9 cellular contexts compared by ENCODE assay signal in genomic region chr14:22849212-22849819, GRCh38. TPM values are rescaled to one million over a fixed set of nuclear protein-coding genes. Genes with fewer than 3 reads are reported as not detected.
DNase-seq lines count a peak whose midpoint lies in the region; ATAC-seq and TF ChIP-seq lines count a peak whose summit lies in the region.
"Had no signal": no experiment of that assay in that cellular context is flagged by ENCODE, and none has a peak within 500 bp of the region (broad histone marks: within the 10 kb centered on the region; RNA-seq: fewer than 3 reads in every experiment).

No MANE protein-coding gene starts in this region.

- DNase-seq in Peyer's patch = peak in 1 of 3 donors; percentile 65
- DNase-seq in mesendoderm = no peak
- DNase-seq in thyroid gland = peak in 1 of 2 donors; percentile 17
- no peak for DNase-seq in GM19238 (ENCODE audit: insufficient read length, low spot score)
- DNase-seq in activated CD4-positive, CD25-positive, alpha-beta regulatory T cell treated with anti-CD3 and anti-CD28 coated beads, Interleukin-2, amount 50 U/mL, for 72 hours = no peak
- no peak for DNase-seq in HuH-7 (ENCODE audit: low spot score)

- intact Hi-C loops in thyroid gland (cut with DNase I) = loop anchor here (10.0 kb wide), 1 partner anchor 195 kb away; no protein-coding TSS in a partner anchor

- H3K4ac ChIP-seq in mesendoderm (ENCODE audit: low read depth, low read length) = no peak overlapping the region

- H2BK120ac ChIP-seq in mesendoderm (ENCODE audit: low read depth, low read length) = no peak overlapping the region

- ATAC-seq in GM18505 (IDR thresholded peaks at IDR 0.05; ENCODE audit: unreplicated experiment) = no peak

- H3K36me3 ChIP-seq in Peyer's patch (peaks cover 0 to 23% (median 0%) of the 10 kb centered on the region in 3 donors), esophagus (ENCODE audit: control insufficient read depth in 2 of 2, insufficient read depth in 2 of 2, low read length in 1 of 2) (peaks cover 6 to 27% of the 10 kb centered on the region in 2 donors), mesendoderm (ENCODE audit: control insufficient read depth, insufficient read depth, low read length) (peaks cover 11% of the 10 kb centered on the region), thyroid gland (peaks cover 23 to 27% of the 10 kb centered on the region in 2 donors)

- H4K5ac ChIP-seq in mesendoderm (ENCODE audit: low read length) = no peak overlapping the region

- H3K4me1 ChIP-seq in Peyer's patch = peaks cover 0 to 63% (median 7%) of the 10 kb centered on the region in 4 donors
- peaks cover 13 to 41% of the 10 kb centered on the region in 2 donors for H3K4me1 ChIP-seq in esophagus (ENCODE audit: control insufficient read depth in 2 of 2, insufficient read depth in 2 of 2, low read length in 1 of 2)
- H3K4me1 ChIP-seq in mesendoderm (ENCODE audit: control insufficient read depth, low read depth, low read length) = peaks cover 2% of the 10 kb centered on the region
- peaks cover 0 to 49% of the 10 kb centered on the region in 2 donors for H3K4me1 ChIP-seq in thyroid gland

- no peaks in the 10 kb centered on the region for H3K9me3 ChIP-seq in Peyer's patch
- H3K9me3 ChIP-seq in esophagus (ENCODE audit: control insufficient read depth in 2 of 2, insufficient read depth in 1 of 2, low read depth in 1 of 2, low read length in 1 of 2) = no peaks in the 10 kb centered on the region
- H3K9me3 ChIP-seq in thyroid gland = no peaks in the 10 kb centered on the region

- WGBS in esophagus, 2 donors = 33 to 59% methylated on average over 17 to 19 of the region's 19 CpGs
- WGBS in mesendoderm (ENCODE audit: extremely low coverage, insufficient coverage, low lambda C conversion rate) = no CpG with 5 or more reads among the region's 19 CpGs
- WGBS in thyroid gland, 2 donors = 64 to 71% methylated on average over 16 to 17 of the region's 19 CpGs

- peak overlapping the region; percentile 43 for H3K56ac ChIP-seq in mesendoderm (ENCODE audit: low read length)

- H4K8ac ChIP-seq in mesendoderm (ENCODE audit: low read depth, low read length) = no peak overlapping the region

- no peak overlapping the region for H3K18ac ChIP-seq in mesendoderm (ENCODE audit: low read length)

- H3K4me3 ChIP-seq in Peyer's patch (no peak overlapping the region), esophagus (ENCODE audit: low read depth in 1 of 2, low read length in 2 of 2) (no peak overlapping the region), mesendoderm (ENCODE audit: low read length) (no peak overlapping the region), thyroid gland (replicated peaks in 1 of 3) (no peak overlapping the region)

- peak overlapping the region; percentile 63 to 88 (median 74) for H3K27ac ChIP-seq in Peyer's patch
- H3K27ac ChIP-seq in esophagus (ENCODE audit: low read depth in 2 of 2, low read length in 1 of 2) = peak overlapping the region; percentile 84 to 93
- no peak overlapping the region for H3K27ac ChIP-seq in mesendoderm (ENCODE audit: low read depth, low read length)
- peak overlapping the region; percentile 41 to 79 (median 73) for H3K27ac ChIP-seq in thyroid gland

- H2BK15ac ChIP-seq in mesendoderm (replicated peaks; ENCODE audit: low read depth) = no peak overlapping the region

- no peak overlapping the region for H3K9ac ChIP-seq in mesendoderm (ENCODE audit: low read length)

- H2BK5ac ChIP-seq in mesendoderm (ENCODE audit: low read length) = no peak overlapping the region

- TF ChIP-seq POLR2A in Peyer's patch (IDR thresholded peaks at IDR 0.05) (no peak), thyroid gland (IDR thresholded peaks at IDR 0.05) (no peak), GM18505 (IDR thresholded peaks at IDR 0.05; ENCODE audit: borderline replicate concordance, extremely low read depth, insufficient read depth, insufficient read length) (no peak)

- peak overlapping the region; percentile 60 for H2AK5ac ChIP-seq in mesendoderm (ENCODE audit: low read length)

- no peak overlapping the region for H3K23ac ChIP-seq in mesendoderm (ENCODE audit: low read length)

- H3K79me2 ChIP-seq in mesendoderm (ENCODE audit: control insufficient read depth, insufficient read depth, low read length) = no peaks in the 10 kb centered on the region

- no peaks in the 10 kb centered on the region for H3K79me1 ChIP-seq in mesendoderm (ENCODE audit: low read length)

- H3K4me2 ChIP-seq in mesendoderm (ENCODE audit: low read length) = no peak overlapping the region

- no peak for TF ChIP-seq CTCF in Peyer's patch (IDR thresholded peaks at IDR 0.05)
- no peak for TF ChIP-seq CTCF in thyroid gland (IDR thresholded peaks at IDR 0.05)

- H3K27me3 ChIP-seq in Peyer's patch (no peaks in the 10 kb centered on the region), esophagus (ENCODE audit: control insufficient read depth in 1 of 2, insufficient read depth in 2 of 2, low read length in 2 of 2) (no peaks in the 10 kb centered on the region), mesendoderm (ENCODE audit: insufficient read depth, low read length, poor library complexity) (no peaks in the 10 kb centered on the region), thyroid gland (no peaks in the 10 kb centered on the region)

RNA-seq across cellular contexts. Expression of gene MMP14, which starts 12.9 kb away (rescaled TPM):
- 100 to 1,000 TPM in 1 of 4 donors, 10 to 100 TPM in 3; 63.0 to 116 (median 82.9) TPM for total RNA-seq in Peyer's patch
- 10 to 100 TPM; 54.1 to 81.6 TPM for polyA plus RNA-seq in esophagus
- polyA plus RNA-seq in mesendoderm (2013, experiment 1 of 2) = 188 TPM
- 174 TPM for polyA plus RNA-seq in mesendoderm (2013, experiment 2 of 2)
- total RNA-seq in thyroid gland = 100 to 1,000 TPM in 1 of 4 donors, 10 to 100 TPM in 3; 59.7 to 119 (median 88.5) TPM
- polyA plus RNA-seq: IgD-negative memory B cell had no signal

RNA-seq across cellular contexts. Expression of gene MRPL52, which starts 19.6 kb away (rescaled TPM):
- 100 to 1,000 TPM in 1 of 4 donors, 10 to 100 TPM in 3; 30.3 to 114 (median 52.9) TPM for total RNA-seq in Peyer's patch
- 100 to 1,000 TPM in 1 of 2 donors, 10 to 100 TPM in 1; 99.8 to 182 TPM for polyA plus RNA-seq in esophagus
- 355 TPM for polyA plus RNA-seq in mesendoderm (2013, experiment 1 of 2)
- polyA plus RNA-seq in mesendoderm (2013, experiment 2 of 2) = 362 TPM
- total RNA-seq in thyroid gland = 100 to 1,000 TPM in 2 of 4 donors, 10 to 100 TPM in 2; 43.7 to 166 (median 76.3) TPM

RNA-seq across cellular contexts. Expression of gene LRP10, which starts 22.2 kb away (rescaled TPM):
- total RNA-seq in Peyer's patch (100 to 1,000 TPM in 3 of 4 donors, 10 to 100 TPM in 1; 69.3 to 250 (median 221) TPM), thyroid gland (100 to 1,000 TPM; 107 to 143 (median 121) TPM)
- polyA plus RNA-seq in esophagus = 100 to 1,000 TPM in 1 of 2 donors, 10 to 100 TPM in 1; 69.8 to 129 TPM
- polyA plus RNA-seq in mesendoderm (2013, experiment 1 of 2) = 11.7 TPM
- 11.5 TPM for polyA plus RNA-seq in mesendoderm (2013, experiment 2 of 2)

RNA-seq across cellular contexts. Expression of gene REM2, which starts 33.7 kb away (rescaled TPM):
- 1 to 10 TPM in 3 of 4 donors, under 1 TPM in 1; 0.57 to 2.1 (median 1.4) TPM for total RNA-seq in Peyer's patch
- 1 to 10 TPM in 1 of 2 donors, under 1 TPM in 1; 0.31 to 1.1 TPM for polyA plus RNA-seq in esophagus
- polyA plus RNA-seq in mesendoderm (2013, experiment 1 of 2) = 1.1 TPM
- polyA plus RNA-seq in mesendoderm (2013, experiment 2 of 2) = 1.2 TPM
- 1 to 10 TPM in 1 of 4 donors, under 1 TPM in 2, not detected in 1; 0.54 to 1.2 (median 0.89) TPM for total RNA-seq in thyroid gland

RNA-seq across cellular contexts. Expression of gene SLC7A7, which starts 34.1 kb away (rescaled TPM):
- total RNA-seq in Peyer's patch = 100 to 1,000 TPM in 3 of 4 donors, 10 to 100 TPM in 1; 30.5 to 787 (median 367) TPM
- polyA plus RNA-seq in esophagus = 1 to 10 TPM in 1 of 2 donors, under 1 TPM in 1; 0.98 to 1.5 TPM
- 8.9 TPM for polyA plus RNA-seq in mesendoderm (2013, experiment 1 of 2)
- 8.0 TPM for polyA plus RNA-seq in mesendoderm (2013, experiment 2 of 2)
- total RNA-seq in thyroid gland = 10 to 100 TPM in 3 of 4 donors, 1 to 10 TPM in 1; 8.4 to 15.1 (median 13.7) TPM
